9 cellular contexts compared by ENCODE assay signal in genomic region chr20:57596998-57597939, GRCh38. TPM values are rescaled to one million over a fixed set of nuclear protein-coding genes. Genes with fewer than 3 reads are reported as not detected.
DNase-seq lines count a peak whose midpoint lies in the region; ATAC-seq and TF ChIP-seq lines count a peak whose summit lies in the region.
"Had no signal": no experiment of that assay in that cellular context is flagged by ENCODE, and none has a peak within 500 bp of the region (broad histone marks: within the 10 kb centered on the region; RNA-seq: fewer than 3 reads in every experiment).

No MANE protein-coding gene starts in this region.

- peaks cover 11 to 14% of the 10 kb centered on the region in 2 donors for H3K4me1 Mint-ChIP-seq in natural killer cell

- TF ChIP-seq CTCF in natural killer cell (IDR thresholded peaks at IDR 0.05), result peak; percentile 98

- no peaks in the 10 kb centered on the region for H3K9me3 Mint-ChIP-seq in natural killer cell

- H3K36me3 Mint-ChIP-seq in natural killer cell, result no peaks in the 10 kb centered on the region

- no peak overlapping the region for H3K27ac Mint-ChIP-seq in natural killer cell

- intact Hi-C loops in natural killer cell (cut with micrococcal nuclease), result loop anchor here (2.0 to 10.0 kb wide), 5 partner anchors 214 to 1042 kb away; no protein-coding TSS in a partner anchor

- DNase-seq in EH (ENCODE audit: low read depth) (peak; percentile 44), NOMO-1 treated with dmso at 0.1 percent for 144 hours (lab: John Stamatoyannopoulos, UW; ENCODE audit: unreplicated experiment) (peak; percentile 26), activated T-cell treated with anti-CD3 and anti-CD28 coated beads for 4 hours (peak; percentile 62), natural killer cell (peak; percentile 80)
- DNase-seq in stimulated activated naive CD4-positive, alpha-beta T cell treated with Interleukin-2 at 50 U/mL for 16 hours (lab: John Stamatoyannopoulos, UW), result peak; percentile 67

- H3K27me3 Mint-ChIP-seq in natural killer cell (ENCODE audit: low read depth in 2 of 2), result no peaks in the 10 kb centered on the region

- ATAC-seq in HG02642 (IDR thresholded peaks at IDR 0.05; ENCODE audit: poor library complexity, unreplicated experiment) (peak; percentile 66), esophagus mucosa (peak; percentile 66), natural killer cell (peak; percentile 88 to 95 (median 93)), GM21576 (IDR thresholded peaks at IDR 0.05; ENCODE audit: unreplicated experiment) (no peak)

- H3K4me3 Mint-ChIP-seq in natural killer cell, result no peak overlapping the region

RNA-seq across cellular contexts. Expression of gene ZBP1, which starts 23.0 kb away (rescaled TPM):
- total RNA-seq in esophagus mucosa (0.44 TPM), natural killer cell (10 to 100 TPM; 95.4 to 99.7 (median 97.8) TPM)
- total RNA-seq: dermis microvascular lymphatic vessel endothelial cell had no signal

RNA-seq across cellular contexts. Expression of gene PCK1, which starts 36.4 kb away (rescaled TPM):
- total RNA-seq in esophagus mucosa (0.64 TPM), natural killer cell (not detected)
- total RNA-seq: dermis microvascular lymphatic vessel endothelial cell had no signal

Comparison
In these comparisons a context has a peak if more than half of its experiments do, and no peak if none do; other contexts are left out.
1. DNase-seq: peak in every context shown above with its lines; median percentile 80 in natural killer cell; 67 in stimulated activated naive CD4-positive, alpha-beta T cell treated with Interleukin-2 at 50 U/mL for 16 hours; 62 in activated T-cell treated with anti-CD3 and anti-CD28 coated beads for 4 hours; 44 in EH; 26 in NOMO-1 treated with dmso at 0.1 percent for 144 hours.
2. RNA of gene ZBP1, which starts 23.0 kb away (total RNA-seq): 95.4 to 99.7 TPM in natural killer cell; 0.44 TPM in esophagus mucosa (single experiment); every median in the first group is over 10 times any median in the second.